26 cellular contexts compared by ENCODE assay signal in the genomic region with DNA sequence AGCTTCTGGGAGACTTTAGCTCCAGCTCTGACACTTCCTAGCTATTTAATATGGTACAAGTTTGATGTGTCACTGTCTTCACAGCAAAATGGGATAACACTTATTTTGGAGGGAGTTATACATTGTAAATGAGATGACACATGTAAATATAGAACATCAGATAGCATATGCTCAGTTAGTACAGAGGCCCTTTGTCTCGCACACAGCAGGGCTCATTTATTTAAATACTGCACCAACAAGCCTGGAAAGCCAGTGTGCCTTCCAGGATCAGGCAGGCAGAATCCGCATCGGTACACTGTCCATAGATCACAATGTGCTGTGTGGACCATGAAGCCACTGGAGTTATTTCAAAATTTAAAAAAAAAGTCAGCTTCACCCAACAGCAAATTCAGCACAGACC. TPM values are rescaled to one million over a fixed set of nuclear protein-coding genes. Genes with fewer than 3 reads are reported as not detected.
"Had no signal": no experiment of that assay in that cellular context is flagged by ENCODE, and none has a peak within 500 bp of the region (broad histone marks: within the 10 kb centered on the region; RNA-seq: fewer than 3 reads in every experiment).

No MANE protein-coding gene starts in this region.

- H3K9me3 ChIP-seq: esophagus muscularis mucosa, mucosa of descending colon, neutrophil, pancreas, right lobe of liver, thoracic aorta, tibial nerve, upper lobe of right lung, vagina had no signal

- H3K27ac ChIP-seq: esophagus muscularis mucosa, foreskin keratinocyte, neutrophil, pancreas, right lobe of liver, thoracic aorta, upper lobe of right lung, vagina had no signal

- H3K36me3 Mint-ChIP-seq: naive B cell had no signal

- ATAC-seq: foreskin keratinocyte; mucosa of descending colon; natural killer cell treated with Interleukin-12 subunit alpha and Interleukin-12 subunit beta and Interleukin-15 and Interleukin-18, amount 100 ng/mL, for 72 hours; pancreas; right lobe of liver; stimulated activated naive B cell treated with anti-CD40 and anti-IgM and Interleukin-4, amounts not matched to agents 10 μg/mL and 1 μg/mL and 100 μg/mL, for 72 hours; upper lobe of right lung had no signal

- H3K27me3 ChIP-seq: dorsolateral prefrontal cortex, foreskin keratinocyte, neutrophil, pancreas, right lobe of liver, tibial nerve, upper lobe of right lung, vagina had no signal

- H3K36me3 ChIP-seq: esophagus muscularis mucosa, neutrophil, pancreas, right lobe of liver, thoracic aorta, tibial nerve, upper lobe of right lung, vagina had no signal

- H3K4me3 Mint-ChIP-seq: memory B cell; naive B cell; natural killer cell treated with Interleukin-12 subunit alpha and Interleukin-12 subunit beta and Interleukin-15 and Interleukin-18, amount 100 ng/mL, for 72 hours; neural crest cell; stimulated activated naive B cell treated with anti-CD40 and anti-IgM and Interleukin-4, amounts not matched to agents 10 μg/mL and 1 μg/mL and 100 μg/mL, for 72 hours; stimulated activated naive CD8-positive, alpha-beta T cell treated with anti-CD3 and anti-CD28 coated beads, Interleukin-15, Interleukin-2, amounts not matched to agents 100 ng/mL and 50 ng/mL, for 24 hours had no signal

- H3K4me1 Mint-ChIP-seq: neural crest cell had no signal

- DNase-seq: dorsolateral prefrontal cortex; effector CD4-positive, alpha-beta T cell; foreskin keratinocyte; hypothalamus; mucosa of descending colon; naive B cell; pancreas; right lobe of liver; small intestine; stimulated activated CD4-positive, alpha-beta T cell treated with anti-CD3 and anti-CD28 coated beads, Interleukin-15, amount 100 ng/mL, for 24 hours; stimulated activated CD4-positive, alpha-beta T cell treated with anti-CD3 and anti-CD28 coated beads, Interleukin-2, amount 100 ng/mL, for 48 hours; stimulated activated naive B cell treated with anti-CD40 and anti-IgM and Interleukin-4, amounts not matched to agents 10 μg/mL and 1 μg/mL and 100 μg/mL, for 72 hours; upper lobe of right lung had no signal

- FAIRE-seq: colon, endothelial cell of umbilical vein, keratinocyte, pancreas, small intestine had no signal

- H3K4me3 ChIP-seq: dorsolateral prefrontal cortex, esophagus muscularis mucosa, lung, mucosa of descending colon, pancreas, right lobe of liver, thoracic aorta, tibial nerve, upper lobe of right lung, vagina had no signal

- H3K27me3 Mint-ChIP-seq: memory B cell; naive B cell; natural killer cell treated with Interleukin-12 subunit alpha and Interleukin-12 subunit beta and Interleukin-15 and Interleukin-18, amount 100 ng/mL, for 72 hours; stimulated activated naive B cell treated with anti-CD40 and anti-IgM and Interleukin-4, amounts not matched to agents 10 μg/mL and 1 μg/mL and 100 μg/mL, for 72 hours; stimulated activated naive CD8-positive, alpha-beta T cell treated with anti-CD3 and anti-CD28 coated beads, Interleukin-15, Interleukin-2, amounts not matched to agents 100 ng/mL and 50 ng/mL, for 24 hours had no signal

- H3K27ac Mint-ChIP-seq: natural killer cell treated with Interleukin-12 subunit alpha and Interleukin-12 subunit beta and Interleukin-15 and Interleukin-18, amount 100 ng/mL, for 72 hours; stimulated activated naive B cell treated with anti-CD40 and anti-IgM and Interleukin-4, amounts not matched to agents 10 μg/mL and 1 μg/mL and 100 μg/mL, for 72 hours; stimulated activated naive CD8-positive, alpha-beta T cell treated with anti-CD3 and anti-CD28 coated beads, Interleukin-15, Interleukin-2, amounts not matched to agents 100 ng/mL and 50 ng/mL, for 24 hours had no signal

- H3K4me1 ChIP-seq: foreskin keratinocyte, pancreas, upper lobe of right lung had no signal

RNA-seq across cellular contexts. Expression of a gene that starts 48.6 kb away (rescaled TPM):
- total RNA-seq: foreskin keratinocyte had no signal
